In the genomic region with DNA sequence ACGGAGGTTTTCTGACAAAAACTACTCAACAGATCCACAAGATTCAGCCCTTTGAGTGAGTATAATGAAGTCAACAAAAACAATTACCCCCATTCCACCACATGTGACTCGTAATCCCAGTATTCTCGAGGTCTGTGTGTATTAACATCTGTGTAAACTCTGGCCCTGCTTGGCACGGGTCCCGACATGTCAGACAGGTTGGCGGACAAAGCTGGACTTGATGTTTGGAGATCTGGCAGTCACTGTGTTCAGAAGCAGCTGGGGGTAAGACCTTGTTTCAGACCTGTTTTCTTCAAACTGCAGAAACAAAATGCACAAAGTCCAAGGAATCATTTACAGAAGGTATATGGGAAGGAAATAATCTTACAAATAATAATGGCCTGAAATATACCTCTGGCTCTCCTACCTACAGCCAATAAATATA, we compare ENCODE assay signal across 8 cellular contexts. TPM values are rescaled to one million over a fixed set of nuclear protein-coding genes. Genes with fewer than 3 reads are reported as not detected.
DNase-seq lines count a peak whose midpoint lies in the region; ATAC-seq, FAIRE-seq and TF ChIP-seq lines count a peak whose summit lies in the region.
"Not testable (repeated sequence)": the region's sequence is repeated elsewhere in the genome, so short reads cannot be mapped to it uniquely, and the experiment has no call there.

No MANE protein-coding gene starts in this region.

- not testable (repeated sequence) for H3K4me3 Mint-ChIP-seq in activated T-cell treated with anti-CD3 and anti-CD28 coated beads, Interleukin-2, amount 50 U/mL, for 72 hours; chondrocyte (ENCODE audit: unreplicated experiment)

- H3K9ac ChIP-seq in keratinocyte (ENCODE audit: control insufficient read depth, extremely low read depth, insufficient read depth, low read length); parathyroid adenoma: not testable (repeated sequence)

- DNase-seq in AG04450 (ENCODE audit: low read depth, low spot score); activated T-cell treated with anti-CD3 and anti-CD28 coated beads, Interleukin-2, amount 50 U/mL, for 72 hours; chondrocyte (ENCODE audit: low spot score); keratinocyte (ENCODE audit: low read depth, low spot score): not testable (repeated sequence)
- DNase-seq in SJCRH30: peak in 1 of 2 experiments; percentile 8
- DNase-seq in fibroblast of villous mesenchyme (ENCODE audit: low read depth): peak; percentile 12

- not testable (repeated sequence) for H3K9me3 Mint-ChIP-seq in activated T-cell treated with anti-CD3 and anti-CD28 coated beads, Interleukin-2, amount 50 U/mL, for 72 hours; chondrocyte (ENCODE audit: low read depth)

- H3K4me2 ChIP-seq in keratinocyte (ENCODE audit: control insufficient read depth, extremely low read depth, insufficient read depth, low read depth, low read length): not testable (repeated sequence)
- H3K4me2 ChIP-seq in parathyroid adenoma (ENCODE audit: low read length): peak overlapping the region; percentile 20

- POLR2A ChIA-PET in AG04450 (lab: Yijun Ruan, JAX); HEK293 (lab: Yijun Ruan, JAX): not testable (repeated sequence)

- H3K4me1 ChIP-seq in HEK293 (ENCODE audit: control insufficient read depth, insufficient read depth, low read length); keratinocyte (ENCODE audit: control insufficient read depth, extremely low read depth, insufficient read depth, low read length); parathyroid adenoma: not testable (repeated sequence)
- peaks cover 34% of the 10 kb centered on the region for H3K4me1 ChIP-seq in SJCRH30

- not testable (repeated sequence) for ATAC-seq in activated T-cell treated with anti-CD3 and anti-CD28 coated beads, Interleukin-2, amount 50 U/mL, for 72 hours (replicated peaks in 1 of 2)

- H3K79me2 ChIP-seq in keratinocyte (ENCODE audit: control insufficient read depth, insufficient read depth, low read length): peaks cover 65% of the 10 kb centered on the region
- H3K79me2 ChIP-seq in parathyroid adenoma: not testable (repeated sequence)

- H3K4me1 Mint-ChIP-seq in activated T-cell treated with anti-CD3 and anti-CD28 coated beads, Interleukin-2, amount 50 U/mL, for 72 hours (ENCODE audit: low read depth): peaks cover 16% of the 10 kb centered on the region
- H3K4me1 Mint-ChIP-seq in chondrocyte (ENCODE audit: low read depth): peaks cover 35% of the 10 kb centered on the region

- peak overlapping the region; percentile 60 for H3K27ac Mint-ChIP-seq in activated T-cell treated with anti-CD3 and anti-CD28 coated beads, Interleukin-2, amount 50 U/mL, for 72 hours
- H3K27ac Mint-ChIP-seq in chondrocyte (ENCODE audit: unreplicated experiment): peak overlapping the region; percentile 36

- peaks cover 48 to 51% of the 10 kb centered on the region in 2 experiments for H3K36me3 ChIP-seq in HEK293 (ENCODE audit: control insufficient read depth in 2 of 2, insufficient read depth in 1 of 2, low read length in 2 of 2)
- H3K36me3 ChIP-seq in SJCRH30: peaks cover 27% of the 10 kb centered on the region
- peaks cover 13 to 18% of the 10 kb centered on the region in 2 experiments for H3K36me3 ChIP-seq in keratinocyte (ENCODE audit: control insufficient read depth in 2 of 2, extremely low read depth in 1 of 2, insufficient read depth in 2 of 2, low read length in 2 of 2)
- H3K36me3 ChIP-seq in parathyroid adenoma (ENCODE audit: control insufficient read depth, insufficient read depth, low read length): not testable (repeated sequence)

- H3K27ac ChIP-seq in AG04450 (ENCODE audit: low read depth, low read length) (peak overlapping the region; percentile 1), SJCRH30 (peak overlapping the region; percentile 60)
- H3K27ac ChIP-seq in HEK293 (ENCODE audit: extremely low read depth, low read depth, low read length); keratinocyte (ENCODE audit: control insufficient read depth, insufficient read depth, low read length); parathyroid adenoma: not testable (repeated sequence)

- not testable (repeated sequence) for TF ChIP-seq CTCF in AG04450 (IDR thresholded peaks at IDR 0.05; ENCODE audit: low read depth, low read length); HEK293 (tag by site-specific recombination; IDR thresholded peaks at IDR 0.05); chondrocyte (IDR thresholded peaks at IDR 0.05); fibroblast of villous mesenchyme (IDR thresholded peaks at IDR 0.05; ENCODE audit: insufficient read depth, low read depth, low read length); keratinocyte (optimal IDR thresholded peaks at IDR 0.05 in 1 of 3, IDR thresholded peaks at IDR 0.05 in 1 of 3, conservative IDR thresholded peaks at IDR 0.05 in 1 of 3; ENCODE audit: extremely low read depth in 1 of 3, insufficient read depth in 2 of 3, low read length in 3 of 3); parathyroid adenoma (IDR thresholded peaks at IDR 0.05)

- not testable (repeated sequence) for H2AFZ ChIP-seq in keratinocyte (ENCODE audit: control insufficient read depth, low read length); parathyroid adenoma

- not testable (repeated sequence) for H3K4me3 ChIP-seq in AG04450 (ENCODE audit: low read depth, low read length); HEK293 (ENCODE audit: low read depth, low read length); SJCRH30; fibroblast of villous mesenchyme (ENCODE audit: low read depth, low read length); keratinocyte (ENCODE audit: control insufficient read depth in 2 of 3, extremely low read depth in 1 of 3, insufficient read depth in 2 of 3, low read depth in 1 of 3, low read length in 3 of 3); parathyroid adenoma (ENCODE audit: low read depth, low read length)

- peak; percentile 95 for FAIRE-seq in keratinocyte (lab: Jason Lieb, UNC)

- H3K27me3 ChIP-seq in AG04450 (ENCODE audit: control insufficient read depth, insufficient read depth, low read length); SJCRH30; keratinocyte (ENCODE audit: control insufficient read depth, extremely low read depth, insufficient read depth, low read length); parathyroid adenoma (ENCODE audit: control insufficient read depth, insufficient read depth, low read length): not testable (repeated sequence)

- dilution Hi-C loops in keratinocyte (cut with MboI; ENCODE audit: extremely low pct_ligation_motif_present, low sequenced_read_pairs): not testable (repeated sequence)

- H3K9me3 ChIP-seq in AG04450 (ENCODE audit: control insufficient read depth, insufficient read depth, low read length); HEK293 (ENCODE audit: control insufficient read depth, insufficient read depth, low read depth, low read length); SJCRH30 (replicated peaks); keratinocyte (ENCODE audit: control insufficient read depth, low read depth, low read length); parathyroid adenoma (ENCODE audit: control insufficient read depth, low read length): not testable (repeated sequence)

- not testable (repeated sequence) for H3K9me1 ChIP-seq in keratinocyte (ENCODE audit: control insufficient read depth, extremely low read depth, insufficient read depth, low read length)

- peaks cover 0 to 19% of the 10 kb centered on the region in 2 donors for H3K36me3 Mint-ChIP-seq in activated T-cell treated with anti-CD3 and anti-CD28 coated beads, Interleukin-2, amount 50 U/mL, for 72 hours (ENCODE audit: insufficient read depth in 2 of 2)
- H3K36me3 Mint-ChIP-seq in chondrocyte (ENCODE audit: low read depth): not testable (repeated sequence)

- H3K27me3 Mint-ChIP-seq in activated T-cell treated with anti-CD3 and anti-CD28 coated beads, Interleukin-2, amount 50 U/mL, for 72 hours (ENCODE audit: low read depth); chondrocyte (ENCODE audit: low read depth): not testable (repeated sequence)

- H4K20me1 ChIP-seq in keratinocyte (ENCODE audit: control insufficient read depth, extremely low read depth, insufficient read depth, low read length): not testable (repeated sequence)

- CTCF ChIA-PET in AG04450 (lab: Charles Lee): interaction anchor here (0.6 to 1.6 kb wide), 4 partner anchors 16 to 167 kb away, joined by 3 to 4 read pairs (median 4); a partner anchor contains a TSS
- CTCF ChIA-PET in HEK293 (lab: Yijun Ruan, JAX): not testable (repeated sequence)

RNA-seq across cellular contexts. Expression of a gene that starts 35.2 kb away (rescaled TPM):
- 110 and 136 TPM in 2 replicates for polyA plus RNA-seq in AG04450 (2011; rRNA removed)
- polyA minus RNA-seq in AG04450 (2011; rRNA and poly(A)+ RNA removed): 150 and 160 TPM in 2 replicates
- total RNA-seq in SJCRH30 (2014; rRNA removed; shearing (Covaris generic)): 167 and 200 TPM in 2 replicates
- 100 to 1,000 TPM; 168 to 184 TPM for total RNA-seq in activated T-cell treated with anti-CD3 and anti-CD28 coated beads, Interleukin-2, amount 50 U/mL, for 72 hours
- 121 to 129 TPM (median 122 TPM) in 3 replicates for total RNA-seq in chondrocyte
- total RNA-seq in fibroblast of villous mesenchyme: 79.2 and 117 TPM in 2 replicates
- 79.7 to 122 TPM (median 115 TPM) in 3 replicates for polyA plus RNA-seq in keratinocyte
- 49.8 TPM for polyA plus RNA-seq in keratinocyte (2011; ENCODE audit: low read depth)
- polyA plus RNA-seq in keratinocyte (2011; cell fraction: cytosol; rRNA removed): 109 and 168 TPM in 2 replicates
- polyA plus RNA-seq in keratinocyte (2011; cell fraction: nucleus; rRNA removed): 101 and 120 TPM in 2 replicates
- 89.5 and 103 TPM in 2 replicates for polyA plus RNA-seq in keratinocyte (2012; ENCODE audit: low replicate concordance)
- 125 to 227 TPM (median 174 TPM) in 3 replicates for polyA minus RNA-seq in keratinocyte
- 97.1 TPM for polyA minus RNA-seq in keratinocyte (2011; cell fraction: cytosol; rRNA and poly(A)+ RNA removed)
- polyA minus RNA-seq in keratinocyte (2011; cell fraction: nucleus; rRNA and poly(A)+ RNA removed): 70.8 and 115 TPM in 2 replicates

RNA-seq across cellular contexts. Expression of a gene that starts 46.0 kb away (rescaled TPM):
- polyA plus RNA-seq in AG04450 (2011; rRNA removed) (40.1 and 45.6 TPM in 2 replicates), keratinocyte (24.5 to 31.1 TPM (median 29.0 TPM) in 3 replicates)
- polyA minus RNA-seq in AG04450 (2011; rRNA and poly(A)+ RNA removed): 60.0 and 84.1 TPM in 2 replicates
- 31.8 and 33.0 TPM in 2 replicates for total RNA-seq in SJCRH30 (2014; rRNA removed; shearing (Covaris generic))
- 10 to 100 TPM; 26.7 to 28.2 TPM for total RNA-seq in activated T-cell treated with anti-CD3 and anti-CD28 coated beads, Interleukin-2, amount 50 U/mL, for 72 hours
- total RNA-seq in chondrocyte (56.2 to 64.7 TPM (median 64.0 TPM) in 3 replicates), fibroblast of villous mesenchyme (40.3 and 42.3 TPM in 2 replicates)
- 23.3 TPM for polyA plus RNA-seq in keratinocyte (2011; ENCODE audit: low read depth)
- polyA plus RNA-seq in keratinocyte (2011; cell fraction: cytosol; rRNA removed): 28.1 and 29.3 TPM in 2 replicates
- polyA plus RNA-seq in keratinocyte (2011; cell fraction: nucleus; rRNA removed): 31.3 and 33.9 TPM in 2 replicates
- polyA plus RNA-seq in keratinocyte (2012; ENCODE audit: low replicate concordance): 21.9 and 25.3 TPM in 2 replicates
- 41.6 to 73.9 TPM (median 44.0 TPM) in 3 replicates for polyA minus RNA-seq in keratinocyte
- 25.3 TPM for polyA minus RNA-seq in keratinocyte (2011; cell fraction: cytosol; rRNA and poly(A)+ RNA removed)
- polyA minus RNA-seq in keratinocyte (2011; cell fraction: nucleus; rRNA and poly(A)+ RNA removed): 16.9 and 19.1 TPM in 2 replicates
